9 cellular contexts compared by ENCODE assay signal in genomic region chr20:23795526-23795925, GRCh38. TPM values are rescaled to one million over a fixed set of nuclear protein-coding genes. Genes with fewer than 3 reads are reported as not detected.
"Had no signal": no experiment of that assay in that cellular context is flagged by ENCODE, and none has a peak within 500 bp of the region (broad histone marks: within the 10 kb centered on the region; RNA-seq: fewer than 3 reads in every experiment).

No MANE protein-coding gene starts in this region.

- H3K27ac ChIP-seq: HL-60 had no signal

- H3K4me3 ChIP-seq: K562 had no signal

- DNase-seq: IMR-90, KBM-7, KG1 had no signal

- ATAC-seq: HepG2, K562 had no signal

RNA-seq across cellular contexts. Expression of gene CST2, which starts 31.0 kb away (rescaled TPM):
- total RNA-seq: HepG2, HT-29, HT1080, IMR-90, K562 had no signal
- polyA plus RNA-seq: HepG2, IgD-negative memory B cell, IMR-90, K562 had no signal

RNA-seq across cellular contexts. Expression of gene CST1, which starts 44.8 kb away (rescaled TPM):
- total RNA-seq: HepG2, HT1080, IMR-90, K562 had no signal
- polyA plus RNA-seq: IgD-negative memory B cell, IMR-90, K562 had no signal
